1 cellular context compared by ENCODE assay signal in genomic region chr13:51590231-51590630, GRCh38.
TF ChIP-seq lines count a peak whose summit lies in the region.

No MANE protein-coding gene starts in this region.

TF ChIP-seq in HepG2, 621 proteins besides CTCF, POLR2A, EP300 and RAD21:
- no peak for TF ChIP-seq FOXO4 (CRISPR knock-in tag; conservative IDR thresholded peaks at IDR 0.05)
- TF ChIP-seq SRSF1 (optimal IDR thresholded peaks at IDR 0.05; ENCODE audit: low read depth, low read length), result no peak
- no peak for TF ChIP-seq CHD4 (IDR thresholded peaks at IDR 0.05; ENCODE audit: borderline replicate concordance, low read length)
- TF ChIP-seq CCAR2 (optimal IDR thresholded peaks at IDR 0.05; ENCODE audit: low read depth, low read length), result no peak
- no peak for TF ChIP-seq SALL2 (CRISPR knock-in tag; IDR thresholded peaks at IDR 0.05)
- TF ChIP-seq DRAP1 (CRISPR knock-in tag; IDR thresholded peaks at IDR 0.05), result no peak
- TF ChIP-seq ZSCAN25 (CRISPR knock-in tag; IDR thresholded peaks at IDR 0.05), result no peak
- TF ChIP-seq RXRA (CRISPR knock-in tag; IDR thresholded peaks at IDR 0.05), result no peak
- TF ChIP-seq MYC (CRISPR knock-in tag; IDR thresholded peaks at IDR 0.05; ENCODE audit: borderline replicate concordance), result no peak
